Comparison of ENCODE assay signal across 25 cellular contexts in genomic region chr2:40257812-40258457, GRCh38.
"Had no signal": no experiment of that assay in that cellular context is flagged by ENCODE, and none has a peak within 500 bp of the region (broad histone marks: within the 10 kb centered on the region; RNA-seq: fewer than 3 reads in every experiment).

No MANE protein-coding gene starts in this region.

- H3K4me1 Mint-ChIP-seq: activated naive CD4-positive, alpha-beta T cell treated with anti-CD3 and anti-CD28 coated beads, Interleukin-2, amount 50 U/mL, for 24 hours; nephron had no signal

- H3K27ac Mint-ChIP-seq: activated CD4-positive, alpha-beta memory T cell treated with anti-CD3 and anti-CD28 coated beads for 36 hours; activated CD4-positive, alpha-beta T cell treated with anti-CD3 and anti-CD28 coated beads, Interleukin-2, amount 10 ng/mL, durations not matched to agents 24 days and 14 days; activated naive CD4-positive, alpha-beta T cell treated with anti-CD3 and anti-CD28 coated beads, Interleukin-2, amount 50 U/mL, for 24 hours; activated T-helper 2 cell treated with anti-CD3 and anti-CD28 coated beads, Interferon-gamma antibody, Interleukin-2, Interleukin-4, amounts not matched to agents 10 μg/mL and 5 μg/mL and 100 μg/mL, durations not matched to agents 14 hours and 24 hours and 36 hours; nephron; stimulated activated memory B cell treated with anti-CD40 and anti-IgM and Interleukin-4, amounts not matched to agents 10 μg/mL and 1 μg/mL and 100 μg/mL, for 72 hours had no signal

- H3K27me3 Mint-ChIP-seq: activated CD4-positive, alpha-beta memory T cell treated with anti-CD3 and anti-CD28 coated beads for 36 hours; activated CD4-positive, alpha-beta T cell treated with anti-CD3 and anti-CD28 coated beads, Interleukin-2, amount 10 ng/mL, durations not matched to agents 24 days and 14 days; activated naive CD4-positive, alpha-beta T cell treated with anti-CD3 and anti-CD28 coated beads, Interleukin-2, amount 50 U/mL, for 24 hours; stimulated activated memory B cell treated with anti-CD40 and anti-IgM and Interleukin-4, amounts not matched to agents 10 μg/mL and 1 μg/mL and 100 μg/mL, for 72 hours had no signal

- ATAC-seq: activated T-cell treated with anti-CD3 and anti-CD28 coated beads, Interleukin-2, amount 50 U/mL, for 4 hours; left lung; stimulated activated memory B cell treated with anti-CD40 and anti-IgM and Interleukin-4, amounts not matched to agents 10 μg/mL and 1 μg/mL and 100 μg/mL, for 72 hours; upper lobe of right lung had no signal

- H3K36me3 Mint-ChIP-seq: activated CD4-positive, alpha-beta memory T cell treated with anti-CD3 and anti-CD28 coated beads for 36 hours; activated naive CD4-positive, alpha-beta T cell treated with anti-CD3 and anti-CD28 coated beads, Interleukin-2, amount 50 U/mL, for 24 hours; stimulated activated memory B cell treated with anti-CD40 and anti-IgM and Interleukin-4, amounts not matched to agents 10 μg/mL and 1 μg/mL and 100 μg/mL, for 72 hours had no signal

- H3K27me3 ChIP-seq: dorsolateral prefrontal cortex, left lung, neutrophil, stomach, suprapubic skin, tibial artery, upper lobe of right lung had no signal

- H3K4me1 ChIP-seq: left lung, stomach, suprapubic skin, tibial artery, upper lobe of right lung had no signal

- DNase-seq: activated CD4-positive, alpha-beta memory T cell treated with anti-CD3 and anti-CD28 coated beads for 36 hours; activated CD4-positive, alpha-beta T cell treated with anti-CD3 and anti-CD28 coated beads, Interleukin-2, amount 10 ng/mL, durations not matched to agents 24 days and 14 days; activated CD4-positive, CD25-positive, alpha-beta regulatory T cell treated with anti-CD3 and anti-CD28 coated beads, Interleukin-2, amount 50 U/mL, for 72 hours; activated T-cell treated with anti-CD3 and anti-CD28 coated beads, Interleukin-2, amount 50 U/mL, for 4 hours; dorsolateral prefrontal cortex; effector memory CD4-positive, alpha-beta T cell; glutamatergic neuron; left lung; mammary epithelial cell; retina; stimulated activated CD4-positive, alpha-beta T cell treated with anti-CD3 and anti-CD28 coated beads, Interleukin-1b, Interleukin-23, amount 100 ng/mL, for 48 hours; stimulated activated CD4-positive, alpha-beta T cell treated with anti-CD3 and anti-CD28 coated beads, Interleukin-4, amount 100 ng/mL, for 4 hours; stimulated activated CD8-positive, alpha-beta memory T cell treated with anti-CD3 and anti-CD28 coated beads, Interleukin-4, amount 100 ng/mL, for 48 hours; stomach; tibial artery; upper lobe of right lung had no signal

- H3K4me3 Mint-ChIP-seq: activated CD4-positive, alpha-beta memory T cell treated with anti-CD3 and anti-CD28 coated beads for 36 hours; activated CD4-positive, alpha-beta T cell treated with anti-CD3 and anti-CD28 coated beads, Interleukin-2, amount 10 ng/mL, durations not matched to agents 24 days and 14 days; activated naive CD4-positive, alpha-beta T cell treated with anti-CD3 and anti-CD28 coated beads, Interleukin-2, amount 50 U/mL, for 24 hours; activated T-cell treated with anti-CD3 and anti-CD28 coated beads, Interleukin-2, amount 50 U/mL, for 4 hours; nephron; stimulated activated memory B cell treated with anti-CD40 and anti-IgM and Interleukin-4, amounts not matched to agents 10 μg/mL and 1 μg/mL and 100 μg/mL, for 72 hours had no signal

- H3K36me3 ChIP-seq: left lung, neutrophil, stomach, suprapubic skin, tibial artery, upper lobe of right lung had no signal

- H3K4me2 ChIP-seq: smooth muscle cell had no signal

- H3K9me3 Mint-ChIP-seq: activated CD4-positive, alpha-beta memory T cell treated with anti-CD3 and anti-CD28 coated beads for 36 hours; activated CD4-positive, alpha-beta T cell treated with anti-CD3 and anti-CD28 coated beads, Interleukin-2, amount 10 ng/mL, durations not matched to agents 24 days and 14 days; activated T-cell treated with anti-CD3 and anti-CD28 coated beads, Interleukin-2, amount 50 U/mL, for 4 hours; activated T-helper 2 cell treated with anti-CD3 and anti-CD28 coated beads, Interferon-gamma antibody, Interleukin-2, Interleukin-4, amounts not matched to agents 10 μg/mL and 5 μg/mL and 100 μg/mL, durations not matched to agents 14 hours and 24 hours and 36 hours; nephron; stimulated activated memory B cell treated with anti-CD40 and anti-IgM and Interleukin-4, amounts not matched to agents 10 μg/mL and 1 μg/mL and 100 μg/mL, for 72 hours had no signal

- H3K4me3 ChIP-seq: coronary artery, dorsolateral prefrontal cortex, left lung, smooth muscle cell, stomach, suprapubic skin, tibial artery, upper lobe of right lung had no signal

- H3K27ac ChIP-seq: coronary artery, dorsolateral prefrontal cortex, left lung, neutrophil, stomach, suprapubic skin, tibial artery, upper lobe of right lung, VCaP had no signal

- H3K9me3 ChIP-seq: left lung, neutrophil, stomach, suprapubic skin, tibial artery, upper lobe of right lung had no signal
